In the genomic region with DNA sequence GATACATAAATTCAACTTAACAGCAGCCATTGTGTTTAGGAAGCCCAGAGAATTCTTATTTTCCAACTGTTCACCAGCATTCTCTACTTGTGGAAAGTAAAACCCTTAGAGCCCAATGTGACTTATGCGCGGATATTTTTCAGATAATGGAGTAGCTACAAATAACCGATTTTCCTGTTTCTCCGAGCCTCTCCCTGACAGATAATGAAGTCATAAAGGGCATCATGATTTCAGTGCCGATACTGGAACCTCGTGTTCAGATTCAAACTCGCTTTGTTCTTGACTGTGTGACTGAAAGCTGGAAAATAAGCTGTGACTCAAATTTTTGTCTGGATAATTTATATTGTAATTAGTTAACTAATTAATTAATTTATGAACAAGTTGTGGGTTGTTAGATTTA, we compare ENCODE assay signal across 17 cellular contexts.
"Had no signal": no experiment of that assay in that cellular context is flagged by ENCODE, and none has a peak within 500 bp of the region (broad histone marks: within the 10 kb centered on the region; RNA-seq: fewer than 3 reads in every experiment).

No MANE protein-coding gene starts in this region.

- H3K9ac ChIP-seq: neural progenitor cell had no signal

- H3K4me2 ChIP-seq: neural progenitor cell had no signal

- H3K36me3 ChIP-seq: ascending aorta, colonic mucosa, gastrocnemius medialis, heart right ventricle, left ventricle myocardium inferior, neural progenitor cell, pancreas, spleen, suprapubic skin had no signal

- H3K27me3 ChIP-seq: ascending aorta, colonic mucosa, gastrocnemius medialis, heart right ventricle, pancreas, spleen, suprapubic skin had no signal

- H3K4me3 ChIP-seq: colonic mucosa, gastrocnemius medialis, heart right ventricle, left ventricle myocardium inferior, neural progenitor cell, pancreas, spleen, suprapubic skin had no signal

- H2AFZ ChIP-seq: neural progenitor cell had no signal

- ATAC-seq: activated T-cell treated with anti-CD3 and anti-CD28 coated beads, Interleukin-2, amount 50 U/mL, for 4 hours; stimulated activated naive B cell treated with anti-CD40 and anti-IgM and Interleukin-4, amounts not matched to agents 10 μg/mL and 1 μg/mL and 100 μg/mL, for 72 hours had no signal

- H3K27ac ChIP-seq: colonic mucosa, gastrocnemius medialis, heart right ventricle, left ventricle myocardium inferior, neural progenitor cell, suprapubic skin had no signal

- DNase-seq: activated CD4-positive, alpha-beta memory T cell treated with anti-CD3 and anti-CD28 coated beads for 36 hours; activated CD4-positive, CD25-positive, alpha-beta regulatory T cell treated with anti-CD3 and anti-CD28 coated beads, Interleukin-2, amount 50 U/mL, for 72 hours; activated naive CD4-positive, alpha-beta T cell; activated T-cell treated with anti-CD3 and anti-CD28 coated beads, Interleukin-2, amount 50 U/mL, for 4 hours; colonic mucosa; effector CD8-positive, alpha-beta T cell; gastrocnemius medialis; left ventricle myocardium inferior; spleen; stimulated activated CD4-positive, alpha-beta T cell treated with anti-CD3 and anti-CD28 coated beads, Interleukin-1b, Interleukin-23, amount 100 ng/mL, for 48 hours; stimulated activated naive B cell treated with anti-CD40 and anti-IgM and Interleukin-4, amounts not matched to agents 10 μg/mL and 1 μg/mL and 100 μg/mL, for 72 hours; SW 1271 had no signal

- H3K4me1 ChIP-seq: gastrocnemius medialis had no signal

- H3K9me3 ChIP-seq: ascending aorta, colonic mucosa, gastrocnemius medialis, heart right ventricle, left ventricle myocardium inferior, pancreas, spleen, suprapubic skin had no signal
